In the genomic region with DNA sequence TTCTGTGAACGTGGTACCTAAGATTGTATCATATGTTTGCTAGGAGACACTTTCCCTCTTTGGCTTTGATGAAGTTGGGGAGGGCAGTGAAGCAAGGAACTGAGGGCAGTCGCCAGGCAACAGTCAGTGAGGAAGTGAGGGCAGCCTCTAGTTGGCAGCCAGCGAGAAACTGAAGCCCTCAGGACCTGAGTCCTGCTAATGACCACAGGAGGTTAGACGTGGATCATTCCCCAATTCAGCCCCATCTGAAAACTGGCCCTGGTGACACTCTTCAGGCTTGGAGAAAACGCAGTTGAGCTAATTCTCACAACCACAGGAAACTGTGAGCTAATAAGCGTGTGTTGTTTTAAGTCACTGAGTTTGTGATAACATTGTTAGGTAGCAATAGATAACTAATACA, we compare ENCODE assay signal across 17 cellular contexts.
DNase-seq lines count a peak whose midpoint lies in the region; ATAC-seq and TF ChIP-seq lines count a peak whose summit lies in the region.
"Had no signal": no experiment of that assay in that cellular context is flagged by ENCODE, and none has a peak within 500 bp of the region (broad histone marks: within the 10 kb centered on the region; RNA-seq: fewer than 3 reads in every experiment).

No MANE protein-coding gene starts in this region.

- DNase-seq in glomerular endothelial cell (ENCODE audit: extremely low read depth, low read depth, low spot score) (peak; percentile 48), amniotic stem cell (lab: John Stamatoyannopoulos, UW) (no peak), SHP77 (lab: John Stamatoyannopoulos, UW) (no peak)
- DNase-seq: Caco-2, GOT3, NCI-H1092, NCI-H1694, NCI-H524 treated with DMSO at 0.1 percent for 48 hours, Right ventricle myocardium superior, SK-N-SH had no signal

- H3K27me3 ChIP-seq in OCI-LY3 (ENCODE audit: low read depth, low read length) (no peaks in the 10 kb centered on the region), parathyroid adenoma (ENCODE audit: control insufficient read depth, insufficient read depth, low read length) (no peaks in the 10 kb centered on the region)

- no peaks in the 10 kb centered on the region for H4K20me1 ChIP-seq in OCI-LY3 (ENCODE audit: insufficient read depth, low read length)

- no peaks in the 10 kb centered on the region for H3K9me3 ChIP-seq in OCI-LY3 (ENCODE audit: insufficient read depth, low read length)
- no peaks in the 10 kb centered on the region for H3K9me3 ChIP-seq in parathyroid adenoma (ENCODE audit: control insufficient read depth, low read length)
- H3K9me3 ChIP-seq: SK-N-SH had no signal

- H3K27ac ChIP-seq in OCI-LY3 (ENCODE audit: low read length) (no peak overlapping the region), parathyroid adenoma (no peak overlapping the region)
- H3K27ac ChIP-seq: KMS-11 had no signal

- H3K9ac ChIP-seq in OCI-LY3 (ENCODE audit: low read length) (no peak overlapping the region), parathyroid adenoma (no peak overlapping the region)
- H3K9ac ChIP-seq: KMS-11, SK-N-SH had no signal

- no peaks in the 10 kb centered on the region for H3K79me2 ChIP-seq in OCI-LY3 (ENCODE audit: low read length)
- H3K79me2 ChIP-seq in parathyroid adenoma = no peaks in the 10 kb centered on the region

- no peaks in the 10 kb centered on the region for H3K36me3 ChIP-seq in OCI-LY3 (replicated peaks; ENCODE audit: low read depth, low read length)
- H3K36me3 ChIP-seq in parathyroid adenoma (ENCODE audit: control insufficient read depth, insufficient read depth, low read length) = no peaks in the 10 kb centered on the region

- TF ChIP-seq CTCF in OCI-LY3 (IDR thresholded peaks at IDR 0.05; ENCODE audit: low read depth, low read length) (no peak), parathyroid adenoma (IDR thresholded peaks at IDR 0.05) (no peak)

- H3K4me2 ChIP-seq in OCI-LY3 (ENCODE audit: low read length) (peak overlapping the region; percentile 52), parathyroid adenoma (ENCODE audit: low read length) (peak overlapping the region; percentile 14)
- H3K4me2 ChIP-seq: KMS-11, SK-N-SH had no signal

- peak; percentile 79 for ATAC-seq in GM18868 (IDR thresholded peaks at IDR 0.05; ENCODE audit: unreplicated experiment)
- no peak for ATAC-seq in GM19463 (IDR thresholded peaks at IDR 0.05; ENCODE audit: unreplicated experiment)
- ATAC-seq in HG03139 (IDR thresholded peaks at IDR 0.05; ENCODE audit: unreplicated experiment) = no peak
- ATAC-seq: HepG2 had no signal

- H2AFZ ChIP-seq in OCI-LY3 (ENCODE audit: low read depth, low read length) (0 out of 2 replicates have a peak overlapping the region, but pooled peaks have one; percentile 2), parathyroid adenoma (peak overlapping the region; percentile 36)

- H3K4me1 ChIP-seq in OCI-LY3 (ENCODE audit: low read length) (no peaks in the 10 kb centered on the region), parathyroid adenoma (peaks cover 5% of the 10 kb centered on the region)
- H3K4me1 ChIP-seq: Caco-2 had no signal

- H3K4me3 ChIP-seq in OCI-LY3 (ENCODE audit: low read length) (no peak overlapping the region), parathyroid adenoma (ENCODE audit: low read depth, low read length) (no peak overlapping the region)
